In the genomic region with DNA sequence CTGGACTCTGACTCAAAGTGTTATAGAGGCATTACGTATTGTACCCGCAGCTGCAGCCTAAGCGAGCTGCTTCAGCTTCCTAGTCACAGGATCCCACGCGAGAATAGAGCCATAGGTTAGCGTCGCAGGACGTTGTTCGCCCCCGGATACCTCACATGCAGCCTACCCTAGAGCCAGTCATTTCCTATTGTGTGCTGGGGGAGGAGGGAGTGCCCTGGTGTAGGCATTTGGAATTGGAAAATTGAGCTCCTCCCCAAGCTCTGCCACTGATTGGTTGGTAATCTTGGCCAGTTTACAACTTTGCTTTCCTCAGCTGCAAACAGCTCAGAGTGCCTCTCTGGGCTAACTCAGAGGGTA, we compare ENCODE assay signal across 8 cellular contexts. TPM values are rescaled to one million over a fixed set of nuclear protein-coding genes. Genes with fewer than 3 reads are reported as not detected.
A peak's percentile ranks its signal among the peaks of the same experiment; 100 is the strongest.
DNase-seq lines count a peak whose midpoint lies in the region; ATAC-seq and TF ChIP-seq lines count a peak whose summit lies in the region.

No MANE protein-coding gene starts in this region.

- H3K9me3 ChIP-seq in BLaER1 (peaks cover 79% of the 10 kb centered on the region), Karpas-422 (ENCODE audit: low read length) (no peaks in the 10 kb centered on the region), neuronal stem cell (replicated peaks in 1 of 2; ENCODE audit: control insufficient read depth in 2 of 2, insufficient read depth in 1 of 2, low read depth in 1 of 2, low read length in 2 of 2) (peaks cover 0 to 6% of the 10 kb centered on the region in 2 donors)

- peaks cover 53% of the 10 kb centered on the region for H3K36me3 ChIP-seq in BLaER1
- peaks cover 7% of the 10 kb centered on the region for H3K36me3 ChIP-seq in Karpas-422 (ENCODE audit: insufficient read depth, low read length)
- H3K36me3 ChIP-seq in neuronal stem cell (replicated peaks in 1 of 2; ENCODE audit: control insufficient read depth in 2 of 2, insufficient read depth in 2 of 2, low read length in 2 of 2) = peaks cover 6 to 40% of the 10 kb centered on the region in 2 donors

- peak overlapping the region; percentile 2 for H3K14ac ChIP-seq in neuronal stem cell (ENCODE audit: low read length)

- H2BK5ac ChIP-seq in neuronal stem cell (ENCODE audit: low read length) = no peak overlapping the region

- no peak overlapping the region for H3K4ac ChIP-seq in neuronal stem cell (ENCODE audit: low read length)

- no peak overlapping the region for H2BK120ac ChIP-seq in neuronal stem cell (ENCODE audit: low read depth, low read length)

- H3K79me1 ChIP-seq in neuronal stem cell (ENCODE audit: low read depth, low read length) = no peaks in the 10 kb centered on the region

- H3K27ac ChIP-seq in BLaER1 = peak overlapping the region; percentile 76
- H3K27ac ChIP-seq in Karpas-422 (ENCODE audit: low read length) = no peak overlapping the region
- no peak overlapping the region for H3K27ac ChIP-seq in neuronal stem cell (replicated peaks; ENCODE audit: low read length)

- H3K9ac ChIP-seq in BLaER1 (peak overlapping the region; percentile 81), Karpas-422 (ENCODE audit: low read length) (peak overlapping the region; percentile 68), neuronal stem cell (ENCODE audit: low read depth, low read length, poor library complexity) (peak overlapping the region; percentile 71)

- no peak overlapping the region for H2AK5ac ChIP-seq in neuronal stem cell (ENCODE audit: low read depth, low read length)

- H3K27me3 ChIP-seq in BLaER1 = no peaks in the 10 kb centered on the region
- H3K27me3 ChIP-seq in Karpas-422 (ENCODE audit: low read length) = no peaks in the 10 kb centered on the region
- no peaks in the 10 kb centered on the region for H3K27me3 ChIP-seq in neuronal stem cell (ENCODE audit: control insufficient read depth in 3 of 3, insufficient read depth in 3 of 3, low read depth in 1 of 3, low read length in 3 of 3)

- no peaks in the 10 kb centered on the region for H4K20me1 ChIP-seq in BLaER1
- H4K20me1 ChIP-seq in Karpas-422 (ENCODE audit: insufficient read depth, low read depth, low read length) = no peaks in the 10 kb centered on the region

- peaks cover 17% of the 10 kb centered on the region for H3K9me3 Mint-ChIP-seq in activated CD4-positive, alpha-beta memory T cell treated with anti-CD3 and anti-CD28 coated beads, Interleukin-2, amount 10 ng/mL, durations not matched to agents 7 days and 5 days

- no peak overlapping the region for H4K91ac ChIP-seq in neuronal stem cell (ENCODE audit: low read depth, low read length, poor library complexity)

- H2BK12ac ChIP-seq in neuronal stem cell (ENCODE audit: low read length) = no peak overlapping the region

- no peak overlapping the region for H3K18ac ChIP-seq in neuronal stem cell (ENCODE audit: low read length)

- CTCF ChIA-PET in activated CD4-positive, alpha-beta memory T cell treated with anti-CD3 and anti-CD28 coated beads, Interleukin-2, amount 10 ng/mL, durations not matched to agents 7 days and 5 days (lab: Charles Lee) = interaction anchor here (0.8 to 3.5 kb wide), 10 partner anchors 10 to 313 kb away, joined by 3 to 13 read pairs (median 5); a partner anchor contains a TSS

- no CpG with 5 or more reads among the region's 10 CpGs for WGBS in neuronal stem cell (ENCODE audit: extremely low coverage in 2 of 2, insufficient read length in 2 of 2, insufficient replicate concordance in 1 of 2), 2 donors

- H4K8ac ChIP-seq in neuronal stem cell (ENCODE audit: low read depth, low read length) = no peak overlapping the region

- POLR2A ChIA-PET in activated CD4-positive, alpha-beta memory T cell treated with anti-CD3 and anti-CD28 coated beads, Interleukin-2, amount 10 ng/mL, durations not matched to agents 7 days and 5 days (lab: Charles Lee) = interaction anchor here (0.7 to 3.4 kb wide), 11 partner anchors 9 to 293 kb away, joined by 3 to 36 read pairs (median 4); a partner anchor contains a TSS

- no peaks in the 10 kb centered on the region for H3K27me3 Mint-ChIP-seq in activated CD4-positive, alpha-beta memory T cell treated with anti-CD3 and anti-CD28 coated beads, Interleukin-2, amount 10 ng/mL, durations not matched to agents 7 days and 5 days

- DNase-seq in Karpas-422 (peak; percentile 61), fibroblast of villous mesenchyme (ENCODE audit: low read depth) (peak; percentile 81), neuronal stem cell (ENCODE audit: low spot score) (no peak), NCI-H187 (lab: John Stamatoyannopoulos, UW) (no peak), retina (no peak)
- peak; percentile 48 for DNase-seq in activated CD4-positive, alpha-beta memory T cell treated with anti-CD3 and anti-CD28 coated beads, Interleukin-2, amount 10 ng/mL, durations not matched to agents 7 days and 5 days

- H3K4me3 ChIP-seq in BLaER1 = peak overlapping the region; percentile 75
- H3K4me3 ChIP-seq in Karpas-422 (ENCODE audit: low read length) = peak overlapping the region; percentile 68
- H3K4me3 ChIP-seq in fibroblast of villous mesenchyme (ENCODE audit: low read depth, low read length) = peak overlapping the region; percentile 87
- H3K4me3 ChIP-seq in neuronal stem cell (ENCODE audit: low read length in 2 of 2) = peak overlapping the region; percentile 60 to 77

- H3K4me1 Mint-ChIP-seq in activated CD4-positive, alpha-beta memory T cell treated with anti-CD3 and anti-CD28 coated beads, Interleukin-2, amount 10 ng/mL, durations not matched to agents 7 days and 5 days = peaks cover 19% of the 10 kb centered on the region

- no peak overlapping the region for H2BK15ac ChIP-seq in neuronal stem cell (ENCODE audit: low read length)

- peak; percentile 16 for ATAC-seq in GM21381 (IDR thresholded peaks at IDR 0.05; ENCODE audit: unreplicated experiment)

- H3K9me2 ChIP-seq in Karpas-422 (replicated peaks; ENCODE audit: insufficient read depth, low read length) = no peaks in the 10 kb centered on the region

- peak overlapping the region; percentile 83 for H3K4me3 Mint-ChIP-seq in activated CD4-positive, alpha-beta memory T cell treated with anti-CD3 and anti-CD28 coated beads, Interleukin-2, amount 10 ng/mL, durations not matched to agents 7 days and 5 days

- H3K27ac Mint-ChIP-seq in activated CD4-positive, alpha-beta memory T cell treated with anti-CD3 and anti-CD28 coated beads, Interleukin-2, amount 10 ng/mL, durations not matched to agents 7 days and 5 days = peak overlapping the region; percentile 87

- H3K36me3 Mint-ChIP-seq in activated CD4-positive, alpha-beta memory T cell treated with anti-CD3 and anti-CD28 coated beads, Interleukin-2, amount 10 ng/mL, durations not matched to agents 7 days and 5 days (ENCODE audit: low read depth) = peaks cover 68% of the 10 kb centered on the region

- H3K23ac ChIP-seq in neuronal stem cell (ENCODE audit: low read depth, low read length, poor library complexity) = no peak overlapping the region

- H3K4me1 ChIP-seq in BLaER1 = 0 out of 2 replicates have a peak, but pooled peaks cover 13% of the 10 kb centered on the region
- H3K4me1 ChIP-seq in Karpas-422 (ENCODE audit: low read length) = peaks cover 9% of the 10 kb centered on the region; the same call in 1 of the 2 replicates
- peaks cover 0 to 2% of the 10 kb centered on the region in 2 donors for H3K4me1 ChIP-seq in neuronal stem cell (ENCODE audit: control insufficient read depth in 2 of 2, insufficient read depth in 1 of 2, low read depth in 1 of 2, low read length in 2 of 2)

- TF ChIP-seq CTCF in fibroblast of villous mesenchyme (IDR thresholded peaks at IDR 0.05; ENCODE audit: insufficient read depth, low read depth, low read length) = peak; percentile 23

- H3K4me2 ChIP-seq in BLaER1 = peak overlapping the region; percentile 65
- peak overlapping the region; percentile 55 for H3K4me2 ChIP-seq in Karpas-422 (ENCODE audit: low read depth, low read length, poor library complexity, severe bottlenecking)
- H3K4me2 ChIP-seq in neuronal stem cell (ENCODE audit: insufficient read depth, low read length, poor library complexity, severe bottlenecking) = peak overlapping the region; percentile 35

- H2AFZ ChIP-seq in Karpas-422 (ENCODE audit: low read length) (no peak overlapping the region), neuronal stem cell (ENCODE audit: low read length) (peak overlapping the region; percentile 77)

- peaks cover 27% of the 10 kb centered on the region for H3K79me2 ChIP-seq in Karpas-422 (ENCODE audit: low read length)

RNA-seq across cellular contexts. Expression of a gene that starts 0.5 kb away (rescaled TPM):
- total RNA-seq in Karpas-422 (2014; rRNA removed; shearing (Covaris generic); ENCODE audit: low replicate concordance) = 15.1 and 18.4 TPM in 2 replicates
- total RNA-seq in activated CD4-positive, alpha-beta memory T cell treated with anti-CD3 and anti-CD28 coated beads, Interleukin-2, amount 10 ng/mL, durations not matched to agents 7 days and 5 days = 10 to 100 TPM; 46.1 to 46.4 TPM
- total RNA-seq in fibroblast of villous mesenchyme = 10.0 and 16.8 TPM in 2 replicates
- 60.5 TPM for polyA plus RNA-seq in neuronal stem cell (2013, experiment 1 of 2)
- 63.6 TPM for polyA plus RNA-seq in neuronal stem cell (2013, experiment 2 of 2)

RNA-seq across cellular contexts. Expression of a gene that starts 0.7 kb away (rescaled TPM):
- 1.3 and 3.1 TPM in 2 replicates for total RNA-seq in Karpas-422 (2014; rRNA removed; shearing (Covaris generic); ENCODE audit: low replicate concordance)
- total RNA-seq in activated CD4-positive, alpha-beta memory T cell treated with anti-CD3 and anti-CD28 coated beads, Interleukin-2, amount 10 ng/mL, durations not matched to agents 7 days and 5 days = 1 to 10 TPM; 2.1 to 2.2 TPM
- 3.2 and 5.2 TPM in 2 replicates for total RNA-seq in fibroblast of villous mesenchyme
- 0.88 TPM for polyA plus RNA-seq in neuronal stem cell (2013, experiment 1 of 2)
- 0.89 TPM for polyA plus RNA-seq in neuronal stem cell (2013, experiment 2 of 2)

RNA-seq across cellular contexts. Expression of a gene that starts 43.0 kb away (rescaled TPM):
- total RNA-seq in Karpas-422 (2014; rRNA removed; shearing (Covaris generic); ENCODE audit: low replicate concordance) = 17.7 and 22.4 TPM in 2 replicates
- total RNA-seq in activated CD4-positive, alpha-beta memory T cell treated with anti-CD3 and anti-CD28 coated beads, Interleukin-2, amount 10 ng/mL, durations not matched to agents 7 days and 5 days = 10 to 100 TPM; 11.0 to 12.4 TPM
- 8.1 and 8.6 TPM in 2 replicates for total RNA-seq in fibroblast of villous mesenchyme
- 12.6 TPM for polyA plus RNA-seq in neuronal stem cell (2013, experiment 1 of 2)
- 12.6 TPM for polyA plus RNA-seq in neuronal stem cell (2013, experiment 2 of 2)

RNA-seq across cellular contexts. Expression of a gene that starts 43.2 kb away (rescaled TPM):
- total RNA-seq in Karpas-422 (2014; rRNA removed; shearing (Covaris generic); ENCODE audit: low replicate concordance) = 25.8 TPM in 2 replicates
- total RNA-seq in activated CD4-positive, alpha-beta memory T cell treated with anti-CD3 and anti-CD28 coated beads, Interleukin-2, amount 10 ng/mL, durations not matched to agents 7 days and 5 days = 10 to 100 TPM; 17.8 to 18.3 TPM
- total RNA-seq in fibroblast of villous mesenchyme = 12.1 and 12.6 TPM in 2 replicates
- polyA plus RNA-seq in neuronal stem cell (2013, experiment 1 of 2) = 14.6 TPM
- polyA plus RNA-seq in neuronal stem cell (2013, experiment 2 of 2) = 14.9 TPM

RNA-seq across cellular contexts. Expression of a gene that starts 51.3 kb away (rescaled TPM):
- not detected in 2 replicates for total RNA-seq in Karpas-422 (2014; rRNA removed; shearing (Covaris generic); ENCODE audit: low replicate concordance)
- total RNA-seq in activated CD4-positive, alpha-beta memory T cell treated with anti-CD3 and anti-CD28 coated beads, Interleukin-2, amount 10 ng/mL, durations not matched to agents 7 days and 5 days = not detected
- total RNA-seq in fibroblast of villous mesenchyme = not detected in 2 replicates
- not detected for polyA plus RNA-seq in neuronal stem cell (2013, experiment 1 of 2)
- polyA plus RNA-seq in neuronal stem cell (2013, experiment 2 of 2) = not detected

Comparison
In these comparisons a context has a peak if more than half of its experiments do, and no peak if none do; other contexts are left out.
1. DNase-seq: peak in Karpas-422 (single experiment), activated CD4-positive, alpha-beta memory T cell treated with anti-CD3 and anti-CD28 coated beads, Interleukin-2, amount 10 ng/mL, durations not matched to agents 7 days and 5 days (single experiment) and fibroblast of villous mesenchyme (single experiment); none in neuronal stem cell (single experiment), NCI-H187 (0 of 2) and retina (single experiment).
2. Peak in every context shown above with its lines, with median percentiles within 50 percentile points of each other: H3K4me2 ChIP-seq, H3K4me3 ChIP-seq and H3K9ac ChIP-seq.